1 cellular context compared by ENCODE assay signal in genomic region chr5:142779163-142779562, GRCh38.
TF ChIP-seq lines count a peak whose summit lies in the region.

No MANE protein-coding gene starts in this region.

TF ChIP-seq in SK-N-SH, 30 proteins besides CTCF, POLR2A, EP300 and RAD21 (continued from another document):
- TF ChIP-seq MEF2A (IDR thresholded peaks at IDR 0.05; ENCODE audit: borderline replicate concordance, low read depth), result peak; percentile 98
- TF ChIP-seq RXRA (IDR thresholded peaks at IDR 0.05; ENCODE audit: borderline replicate concordance, low read depth), result 0 out of 2 replicates have a peak, but pooled peaks have one; percentile 62
- peak; percentile 75; the same call in 1 of the 2 replicates for TF ChIP-seq TEAD4 (IDR thresholded peaks at IDR 0.05; ENCODE audit: borderline replicate concordance, insufficient read depth)
- TF ChIP-seq MAX (IDR thresholded peaks at IDR 0.05; ENCODE audit: low read depth), result peak; percentile 44; the same call in 1 of the 2 replicates
- no peak for TF ChIP-seq EZH2phosphoT487 (IDR thresholded peaks at IDR 0.05; ENCODE audit: borderline replicate concordance, low read depth)
- TF ChIP-seq FOXJ3 (CRISPR knock-in tag; IDR thresholded peaks at IDR 0.05), result no peak
- TF ChIP-seq GABPA (IDR thresholded peaks at IDR 0.05; ENCODE audit: low read depth), result no peak
- peak; percentile 39; the same call in 1 of the 2 replicates for TF ChIP-seq ZBTB33 (IDR thresholded peaks at IDR 0.05; ENCODE audit: borderline replicate concordance, low read depth)
- peak; percentile 88 for TF ChIP-seq POLR2AphosphoS5 (IDR thresholded peaks at IDR 0.05; ENCODE audit: low read depth, low read length)
- TF ChIP-seq NFIC (IDR thresholded peaks at IDR 0.05; ENCODE audit: borderline replicate concordance), result peak; percentile 74
- peak; percentile 81; the same call in 1 of the 2 replicates for TF ChIP-seq RCOR1 (IDR thresholded peaks at IDR 0.05; ENCODE audit: low read length)
- peak; percentile 68 for TF ChIP-seq JUND (IDR thresholded peaks at IDR 0.05)
- TF ChIP-seq USF2 (IDR thresholded peaks at IDR 0.05; ENCODE audit: borderline replicate concordance, low read depth, low read length), result no peak
- peak; percentile 34 for TF ChIP-seq REST (IDR thresholded peaks at IDR 0.05; ENCODE audit: low read depth, low read length)
